ENCODE assay signal across 16 cellular contexts in genomic region chr2:201255468-201255867, GRCh38. TPM values are rescaled to one million over a fixed set of nuclear protein-coding genes. Genes with fewer than 3 reads are reported as not detected.
A peak's percentile ranks its signal among the peaks of the same experiment; 100 is the strongest.
DNase-seq lines count a peak whose midpoint lies in the region; ATAC-seq lines count a peak whose summit lies in the region.
"Had no signal": no experiment of that assay in that cellular context is flagged by ENCODE, and none has a peak within 500 bp of the region (broad histone marks: within the 10 kb centered on the region; RNA-seq: fewer than 3 reads in every experiment).

No MANE protein-coding gene starts in this region.

- H3K4me3 ChIP-seq in BLaER1 (no peak overlapping the region), esophagus (ENCODE audit: low read depth in 1 of 2, low read length in 2 of 2) (no peak overlapping the region)
- no peak overlapping the region for H3K4me3 ChIP-seq in CD4-positive, alpha-beta memory T cell (ENCODE audit: low read length in 2 of 2)
- H3K4me3 ChIP-seq: breast epithelium, dorsolateral prefrontal cortex, tibial artery had no signal

- H3K4me1 ChIP-seq in BLaER1 (peaks cover 99% of the 10 kb centered on the region), esophagus (ENCODE audit: control insufficient read depth in 2 of 2, insufficient read depth in 2 of 2, low read length in 1 of 2) (peaks cover 0 to 7% of the 10 kb centered on the region in 2 donors)
- peaks cover 98% of the 10 kb centered on the region for H3K4me1 ChIP-seq in CD4-positive, alpha-beta memory T cell (ENCODE audit: insufficient read depth, low read length)
- H3K4me1 ChIP-seq: breast epithelium had no signal

- H3K27ac Mint-ChIP-seq in CD4-positive, alpha-beta memory T cell: peak overlapping the region; percentile 90 to 100 (median 99)

- H3K27me3 ChIP-seq in BLaER1 (no peaks in the 10 kb centered on the region), esophagus (ENCODE audit: control insufficient read depth in 1 of 2, insufficient read depth in 2 of 2, low read length in 2 of 2) (no peaks in the 10 kb centered on the region)
- H3K27me3 ChIP-seq in CD4-positive, alpha-beta memory T cell (ENCODE audit: insufficient read depth, low read length): no peaks in the 10 kb centered on the region
- H3K27me3 ChIP-seq: breast epithelium, tibial artery had no signal

- peaks cover 26% of the 10 kb centered on the region for H3K36me3 ChIP-seq in BLaER1
- no peaks in the 10 kb centered on the region for H3K36me3 ChIP-seq in CD4-positive, alpha-beta memory T cell (ENCODE audit: insufficient read depth, low read length)
- H3K36me3 ChIP-seq in esophagus (ENCODE audit: control insufficient read depth in 2 of 2, insufficient read depth in 2 of 2, low read length in 1 of 2): peaks cover 0 to 1% of the 10 kb centered on the region in 2 donors
- H3K36me3 ChIP-seq: breast epithelium, tibial artery had no signal

- H3K27ac ChIP-seq in BLaER1: peak overlapping the region; percentile 10; the same call in 1 of the 2 replicates
- H3K27ac ChIP-seq in CD4-positive, alpha-beta memory T cell (ENCODE audit: low read depth, low read length): peak overlapping the region; percentile 86
- peak overlapping the region; percentile 23 to 65 for H3K27ac ChIP-seq in esophagus (ENCODE audit: low read depth in 2 of 2, low read length in 1 of 2)
- H3K27ac ChIP-seq: dorsolateral prefrontal cortex, tibial artery had no signal

- intact Hi-C loops in CD4-positive, alpha-beta memory T cell (cut with micrococcal nuclease): loop anchor here (5.0 kb wide), 1 partner anchor 777 kb away; the partner anchor contains the start of gene FZD7

- peaks cover 51 to 91% (median 75%) of the 10 kb centered on the region in 4 donors for H3K4me1 Mint-ChIP-seq in CD4-positive, alpha-beta memory T cell

- peaks cover 2% of the 10 kb centered on the region; the same call in 1 of the 2 replicates for H3K9me3 ChIP-seq in BLaER1
- H3K9me3 ChIP-seq in CD4-positive, alpha-beta memory T cell (ENCODE audit: control insufficient read depth in 1 of 2, low read length in 2 of 2): no peaks in the 10 kb centered on the region
- H3K9me3 ChIP-seq in esophagus (ENCODE audit: control insufficient read depth in 2 of 2, insufficient read depth in 1 of 2, low read depth in 1 of 2, low read length in 1 of 2): no peaks in the 10 kb centered on the region
- H3K9me3 ChIP-seq: breast epithelium, tibial artery had no signal

- H3K4me3 Mint-ChIP-seq in CD4-positive, alpha-beta memory T cell: peak overlapping the region in 4 of 8 donors; percentile 22 to 76 (median 58)

- no peak for ATAC-seq in GM21515 (IDR thresholded peaks at IDR 0.05; ENCODE audit: unreplicated experiment)
- ATAC-seq in GM18511 (IDR thresholded peaks at IDR 0.05; ENCODE audit: unreplicated experiment): no peak

- CTCF ChIA-PET in CD4-positive, alpha-beta memory T cell (lab: Charles Lee; ENCODE audit: partially characterized antibody): interaction anchor here (1.0 to 8.7 kb wide), 7 partner anchors 8 to 22 kb away, joined by 3 to 72 read pairs (median 4); no protein-coding TSS in a partner anchor

- 92 to 95% methylated on average over 1 of the region's 1 CpG for WGBS in esophagus, 2 donors

- no peak overlapping the region for H3K4me2 ChIP-seq in BLaER1

- DNase-seq in CD4-positive, alpha-beta memory T cell: no peak
- DNase-seq in RKO (ENCODE audit: low spot score) (peak; percentile 15), NCI-H82 treated with DMSO at 0.1 percent for 48 hours (lab: John Stamatoyannopoulos, UW; ENCODE audit: unreplicated experiment) (no peak)
- DNase-seq: activated CD4-positive, alpha-beta T cell treated with anti-CD3 and anti-CD28 coated beads, Interleukin-2, amount 50 U/mL, for 48 hours; activated naive CD4-positive, alpha-beta T cell treated with Interleukin-2 at 50 U/mL for 16 hours; dorsolateral prefrontal cortex; hypothalamus; Right ventricle myocardium superior; stimulated activated CD4-positive, alpha-beta T cell treated with anti-CD3 and anti-CD28 coated beads, Interleukin-4, amount 100 ng/mL, for 1 hour; stimulated activated CD8-positive, alpha-beta memory T cell treated with anti-CD3 and anti-CD28 coated beads, Interleukin-4, amount 100 ng/mL, for 48 hours; tibial artery had no signal

- H3K9me3 Mint-ChIP-seq in CD4-positive, alpha-beta memory T cell: peaks cover 0 to 4% (median under 1%) of the 10 kb centered on the region in 8 donors

- no peaks in the 10 kb centered on the region for H3K27me3 Mint-ChIP-seq in CD4-positive, alpha-beta memory T cell

- no peak overlapping the region for H3K9ac ChIP-seq in BLaER1

- H3K36me3 Mint-ChIP-seq in CD4-positive, alpha-beta memory T cell: peaks cover 18 to 24% of the 10 kb centered on the region in 2 donors

- POLR2A ChIA-PET in CD4-positive, alpha-beta memory T cell (lab: Charles Lee; ENCODE audit: partially characterized antibody): interaction anchor here (0.7 to 14.9 kb wide), 7 partner anchors 9 to 108 kb away, joined by 3 to 249 read pairs (median 7); no protein-coding TSS in a partner anchor

- no peaks in the 10 kb centered on the region for H4K20me1 ChIP-seq in BLaER1

RNA-seq across cellular contexts. Expression of gene CASP8, which starts 4.9 kb away (rescaled TPM):
- total RNA-seq in CD4-positive, alpha-beta memory T cell: 100 to 1,000 TPM; 199 to 200 TPM
- 100 to 1,000 TPM in 1 of 2 donors, 10 to 100 TPM in 1; 30.6 to 108 TPM for polyA plus RNA-seq in CD4-positive, alpha-beta memory T cell
- 10 to 100 TPM; 12.8 to 19.6 TPM for polyA plus RNA-seq in esophagus

Comparison
In these comparisons a context has a peak if more than half of its experiments do, and no peak if none do; other contexts are left out.
1. H3K27ac ChIP-seq: peak in every context shown above with its lines; median percentile 86 in CD4-positive, alpha-beta memory T cell; 44 in esophagus; 10 in BLaER1.